ENCODE assay signal across 11 cellular contexts in the genomic region with DNA sequence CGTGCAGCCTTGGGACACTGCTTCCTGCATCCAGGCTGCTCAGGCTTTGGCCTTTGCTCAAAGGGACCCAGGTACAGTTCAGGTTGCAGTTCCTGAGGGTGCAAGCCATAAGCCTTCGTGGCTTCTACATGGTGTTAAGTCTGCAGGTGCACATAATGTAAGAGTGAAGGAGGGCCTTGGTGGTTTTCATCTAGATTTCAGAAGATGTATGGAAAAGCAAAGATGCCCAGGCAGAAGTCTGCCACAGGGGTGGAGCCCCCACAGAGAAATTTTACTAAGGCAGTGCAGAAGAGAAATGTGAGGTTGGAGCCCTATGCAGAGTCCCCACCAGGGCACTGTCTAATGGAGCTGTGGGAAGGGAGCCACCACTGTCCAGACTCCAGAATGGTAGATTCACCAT.
"Had no signal": no experiment of that assay in that cellular context is flagged by ENCODE, and none has a peak within 500 bp of the region (broad histone marks: within the 10 kb centered on the region; RNA-seq: fewer than 3 reads in every experiment).

No MANE protein-coding gene starts in this region.

- ATAC-seq: GM23338, HCT116 had no signal

- H3K4me2 ChIP-seq: GM23338 had no signal

- H3K36me3 ChIP-seq: HAP-1 had no signal

- H3K9me3 ChIP-seq: HAP-1 had no signal

- H3K4me3 ChIP-seq: GM23248, GM23338, HAP-1 had no signal

- FAIRE-seq: H1, H54 had no signal

- H3K27ac ChIP-seq: GM23248 had no signal

- H3K9ac ChIP-seq: GM23248 had no signal

- H2AFZ ChIP-seq: GM23248, GM23338 had no signal

- H3K4me1 ChIP-seq: HAP-1 had no signal

- DNase-seq: GM23248, GOT3, H7, H9, HCEC 1CT, HFFc6 had no signal
